Comparison of ENCODE assay signal across 19 cellular contexts in genomic region chr5:82985763-82986162, GRCh38.
DNase-seq lines count a peak whose midpoint lies in the region; ATAC-seq, FAIRE-seq and TF ChIP-seq lines count a peak whose summit lies in the region.
"Had no signal": no experiment of that assay in that cellular context is flagged by ENCODE, and none has a peak within 500 bp of the region (broad histone marks: within the 10 kb centered on the region; RNA-seq: fewer than 3 reads in every experiment).

No MANE protein-coding gene starts in this region.

- DNase-seq in HEK293T (ENCODE audit: extremely low spot score) (no peak), GM12878 (ENCODE audit: low read depth, low spot score) (no peak), neural progenitor cell (ENCODE audit: low spot score) (no peak), OCI-LY7 (ENCODE audit: low spot score) (no peak), cortex of kidney (lab: John Stamatoyannopoulos, UW) (no peak)
- DNase-seq: ACHN, AML-193, EL, HCEC 1CT, MV-4-11, NCI-H1930, NCI-H510A treated with DMSO at 0.1 percent for 48 hours, SHP77 treated with DMSO at 0.1 percent for 48 hours had no signal

- no peak for TF ChIP-seq POLR2A in GM12878 (IDR thresholded peaks at IDR 0.05; ENCODE audit: low read depth, low read length)

- H3K4me2 ChIP-seq in GM12878 (ENCODE audit: control insufficient read depth, insufficient read depth) (no peak overlapping the region), neural progenitor cell (no peak overlapping the region), OCI-LY7 (ENCODE audit: low read length) (no peak overlapping the region)

- POLR2A ChIA-PET in HEK293T (lab: Yijun Ruan, JAX) (interaction anchor here (0.9 kb wide), 1 partner anchor 164 kb away, joined by 3 read pairs; no protein-coding TSS in a partner anchor), GM12878 (lab: Charles Lee) (interaction anchor here (1.2 kb wide), 1 partner anchor 95 kb away, joined by 6 read pairs; no protein-coding TSS in a partner anchor), OCI-LY7 (lab: Charles Lee) (no interaction called here)

- H3K9me2 ChIP-seq in OCI-LY7 (ENCODE audit: insufficient read depth, low read length) = no peaks in the 10 kb centered on the region

- no TSS peak for BruUV-seq in GM12878 (replicated peaks; lab: Mats Ljungman, UMichigan)
- BruUV-seq in OCI-LY7 (replicated peaks; lab: Mats Ljungman, UMichigan) = no TSS peak

- no peaks in the 10 kb centered on the region for H3K9me3 Mint-ChIP-seq in neural progenitor cell

- peaks cover 2% of the 10 kb centered on the region for H3K27me3 Mint-ChIP-seq in neural progenitor cell (ENCODE audit: insufficient read depth, low read depth)

- TF ChIP-seq EP300 in GM12878 (IDR thresholded peaks at IDR 0.05; ENCODE audit: borderline replicate concordance in 1 of 2, control insufficient read depth in 1 of 2, low read depth in 2 of 2, low read length in 2 of 2) = no peak

- RAD21 ChIA-PET in GM12878 (lab: Charles Lee; ENCODE audit: unreplicated experiment) = no interaction called here

- H3K4me3 Mint-ChIP-seq in neural progenitor cell = no peak overlapping the region
- H3K4me3 Mint-ChIP-seq: CD14-positive monocyte had no signal

- 2% methylated on average over 2 of the region's 2 CpGs for WGBS in GM12878 (ENCODE audit: insufficient coverage, insufficient replicate concordance, low lambda C conversion rate, missing lambda C conversion rate)

- intact Hi-C loops in GM12878 (cut with micrococcal nuclease; ENCODE audit: unreplicated experiment) (no loop called here), OCI-LY7 (cut with micrococcal nuclease; ENCODE audit: unreplicated experiment) (no loop called here)

- no peak overlapping the region for H3K27ac Mint-ChIP-seq in neural progenitor cell
- H3K27ac Mint-ChIP-seq: CD14-positive monocyte had no signal

- H3K4me3 ChIP-seq in GM12878 = no peak overlapping the region
- no peak overlapping the region for H3K4me3 ChIP-seq in neural progenitor cell
- no peak overlapping the region for H3K4me3 ChIP-seq in OCI-LY7 (ENCODE audit: low read depth, low read length, poor library complexity, severe bottlenecking)

- H3K36me3 Mint-ChIP-seq in neural progenitor cell = no peaks in the 10 kb centered on the region
- H3K36me3 Mint-ChIP-seq: CD14-positive monocyte had no signal

- peaks cover 10% of the 10 kb centered on the region for H3K4me1 Mint-ChIP-seq in neural progenitor cell

- CTCF ChIA-PET in HEK293T (lab: Yijun Ruan, JAX) = interaction anchor here (0.6 kb wide), 1 partner anchor 464 kb away, joined by 3 read pairs; no protein-coding TSS in a partner anchor
- CTCF ChIA-PET in GM12878 (lab: Yijun Ruan, JAX) = interaction anchor here (0.5 kb wide), 1 partner anchor 254 kb away, joined by 3 read pairs; no protein-coding TSS in a partner anchor
- CTCF ChIA-PET in OCI-LY7 (lab: Charles Lee; ENCODE audit: unreplicated experiment) = no interaction called here

- no peak for TF ChIP-seq RAD21 in GM12878 (IDR thresholded peaks at IDR 0.05; ENCODE audit: insufficient read depth, low read depth, low read length)

- H3K4me1 ChIP-seq in GM12878 (ENCODE audit: control insufficient read depth, insufficient read depth, low read length) (no peaks in the 10 kb centered on the region), neural progenitor cell (peaks cover 15% of the 10 kb centered on the region), OCI-LY7 (ENCODE audit: insufficient read depth, low read length, poor library complexity, severe bottlenecking) (no peaks in the 10 kb centered on the region)

- TF ChIP-seq CTCF in GM12878 (IDR thresholded peaks at IDR 0.05 in 2 of 3, conservative IDR thresholded peaks at IDR 0.05 in 1 of 3; ENCODE audit: control insufficient read depth in 2 of 3, extremely low read depth in 1 of 3, insufficient read depth in 1 of 3, low read depth in 3 of 3, low read length in 3 of 3) = no peak
- TF ChIP-seq CTCF in neural progenitor cell (IDR thresholded peaks at IDR 0.05) = no peak
- TF ChIP-seq CTCF in OCI-LY7 (conservative IDR thresholded peaks at IDR 0.05; ENCODE audit: low read length) = no peak

- no peaks in the 10 kb centered on the region for H3F3A ChIP-seq in neural progenitor cell (ENCODE audit: low read depth)

- H3K9ac ChIP-seq in GM12878 (ENCODE audit: control insufficient read depth, insufficient read depth, low read length) (no peak overlapping the region), neural progenitor cell (no peak overlapping the region)

- H3K27me3 ChIP-seq in GM12878 (replicated peaks in 1 of 2; ENCODE audit: control insufficient read depth in 2 of 2, insufficient read depth in 2 of 2, low read length in 1 of 2) (no peaks in the 10 kb centered on the region), neural progenitor cell (no peaks in the 10 kb centered on the region)

- peak; percentile 33 for ATAC-seq in GM19324 (IDR thresholded peaks at IDR 0.05; ENCODE audit: low FRiP score, unreplicated experiment)
- ATAC-seq in GM12878 = no peak
- no peak for ATAC-seq in HG02610 (IDR thresholded peaks at IDR 0.05; ENCODE audit: unreplicated experiment)
- no peak for ATAC-seq in HG03469 (IDR thresholded peaks at IDR 0.05; ENCODE audit: unreplicated experiment)
- ATAC-seq: SK-N-SH treated with all-trans-retinoic acid at 6 μM for 48 hours had no signal

- H3K27ac ChIP-seq in GM12878 (ENCODE audit: control insufficient read depth, insufficient read depth) = no peak overlapping the region
- H3K27ac ChIP-seq in neural progenitor cell = no peak overlapping the region
- H3K27ac ChIP-seq in OCI-LY7 (ENCODE audit: low read depth, low read length, poor library complexity, severe bottlenecking) = no peak overlapping the region

- H3K9me3 ChIP-seq in GM12878 (replicated peaks; ENCODE audit: control insufficient read depth, insufficient read depth, low read length) (no peaks in the 10 kb centered on the region), neural progenitor cell (ENCODE audit: low read depth) (no peaks in the 10 kb centered on the region), OCI-LY7 (ENCODE audit: low read length) (no peaks in the 10 kb centered on the region)

- in situ Hi-C loops in GM12878 (cut with MboI) = no loop called here

- peak; percentile 18 for FAIRE-seq in GM12878 (lab: Jason Lieb, UNC)
- FAIRE-seq: GM19239 had no signal

- H2AFZ ChIP-seq in GM12878 (ENCODE audit: control insufficient read depth, low read depth, low read length) (peak overlapping the region; percentile 16; the same call in 1 of the 2 replicates), neural progenitor cell (replicated peaks) (peak overlapping the region; percentile 66), OCI-LY7 (ENCODE audit: low read length) (no peak overlapping the region)

- H3K79me2 ChIP-seq in GM12878 (ENCODE audit: control insufficient read depth, insufficient read depth, low read length) = no peaks in the 10 kb centered on the region
- H3K79me2 ChIP-seq in neural progenitor cell (ENCODE audit: low read depth) = no peaks in the 10 kb centered on the region
- no peaks in the 10 kb centered on the region for H3K79me2 ChIP-seq in OCI-LY7 (ENCODE audit: insufficient read depth, low read depth, low read length)

- no peaks in the 10 kb centered on the region for H3K36me3 ChIP-seq in GM12878 (ENCODE audit: control insufficient read depth in 2 of 2, insufficient read depth in 2 of 2, low read length in 1 of 2)
- H3K36me3 ChIP-seq in neural progenitor cell = no peaks in the 10 kb centered on the region
- H3K36me3 ChIP-seq in OCI-LY7 (ENCODE audit: insufficient read depth, low read length) = no peaks in the 10 kb centered on the region

- H4K20me1 ChIP-seq in GM12878 (ENCODE audit: control insufficient read depth, insufficient read depth) (no peaks in the 10 kb centered on the region), neural progenitor cell (ENCODE audit: low read depth) (no peaks in the 10 kb centered on the region), OCI-LY7 (ENCODE audit: insufficient read depth, low read length) (no peaks in the 10 kb centered on the region)

- SMC1A ChIA-PET in GM12878 (lab: Charles Lee; ENCODE audit: uncharacterized antibody, unreplicated experiment) = interaction anchor here (0.8 to 1.8 kb wide), 4 partner anchors 14 to 444 kb away, joined by 3 to 4 read pairs (median 3); no protein-coding TSS in a partner anchor

TF ChIP-seq in HEK293T, 16 proteins besides CTCF, POLR2A, EP300 and RAD21:
- TF ChIP-seq, protein P1, sequence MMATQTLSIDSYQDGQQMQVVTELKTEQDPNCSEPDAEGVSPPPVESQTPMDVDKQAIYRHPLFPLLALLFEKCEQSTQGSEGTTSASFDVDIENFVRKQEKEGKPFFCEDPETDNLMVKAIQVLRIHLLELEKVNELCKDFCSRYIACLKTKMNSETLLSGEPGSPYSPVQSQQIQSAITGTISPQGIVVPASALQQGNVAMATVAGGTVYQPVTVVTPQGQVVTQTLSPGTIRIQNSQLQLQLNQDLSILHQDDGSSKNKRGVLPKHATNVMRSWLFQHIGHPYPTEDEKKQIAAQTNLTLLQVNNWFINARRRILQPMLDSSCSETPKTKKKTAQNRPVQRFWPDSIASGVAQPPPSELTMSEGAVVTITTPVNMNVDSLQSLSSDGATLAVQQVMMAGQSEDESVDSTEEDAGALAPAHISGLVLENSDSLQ (IDR thresholded peaks at IDR 0.05) = peak; percentile 77
- TF ChIP-seq CTBP1 (IDR thresholded peaks at IDR 0.05; ENCODE audit: borderline replicate concordance) = no peak

TF ChIP-seq in GM12878, 131 proteins besides CTCF, POLR2A, EP300 and RAD21:
- no peak for TF ChIP-seq SMC3 (IDR thresholded peaks at IDR 0.05; ENCODE audit: borderline replicate concordance, low read length)
- TF ChIP-seq, protein P1 (IDR thresholded peaks at IDR 0.05) = peak; percentile 47; the same call in 1 of the 2 replicates
- TF ChIP-seq PML (IDR thresholded peaks at IDR 0.05; ENCODE audit: low read length) = no peak
- no peak for TF ChIP-seq CEBPB (IDR thresholded peaks at IDR 0.05; ENCODE audit: borderline replicate concordance in 1 of 2, low read depth in 2 of 2, low read length in 2 of 2)
TF ChIP-seq in GM12878: peak in this region for 1.
